Comparison of ENCODE assay signal across 22 cellular contexts in the genomic region with DNA sequence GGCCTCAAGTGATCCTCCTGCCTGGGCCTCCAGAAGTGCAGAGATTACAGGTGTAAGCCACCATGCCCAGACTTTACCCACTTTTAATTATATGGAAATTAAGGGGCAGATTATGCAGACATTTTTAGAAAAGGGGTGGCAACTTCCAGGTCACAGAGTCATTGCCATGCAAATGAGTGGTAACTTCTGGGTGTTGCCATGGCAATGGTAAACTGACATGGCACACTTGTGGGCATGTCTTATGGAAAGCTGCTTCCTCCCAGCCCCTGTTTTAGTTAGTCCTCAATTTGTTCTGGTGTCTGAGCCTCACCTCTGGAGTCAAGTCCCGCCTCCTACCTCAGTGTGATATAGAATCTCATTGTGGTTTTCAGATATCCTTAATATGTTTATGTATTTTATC. TPM values are rescaled to one million over a fixed set of nuclear protein-coding genes. Genes with fewer than 3 reads are reported as not detected.
DNase-seq lines count a peak whose midpoint lies in the region; ATAC-seq, FAIRE-seq and TF ChIP-seq lines count a peak whose summit lies in the region.
"Had no signal": no experiment of that assay in that cellular context is flagged by ENCODE, and none has a peak within 500 bp of the region (broad histone marks: within the 10 kb centered on the region; RNA-seq: fewer than 3 reads in every experiment).

No MANE protein-coding gene starts in this region.

- no peaks in the 10 kb centered on the region for H3K27me3 ChIP-seq in Karpas-422 (ENCODE audit: low read length)
- no peaks in the 10 kb centered on the region for H3K27me3 ChIP-seq in GM12878 (replicated peaks in 1 of 2; ENCODE audit: control insufficient read depth in 2 of 2, insufficient read depth in 2 of 2, low read length in 1 of 2)
- H3K27me3 ChIP-seq in endodermal cell (ENCODE audit: control insufficient read depth, insufficient read depth, low read length, poor library complexity, severe bottlenecking) = no peaks in the 10 kb centered on the region
- H3K27me3 ChIP-seq: BLaER1 treated with 17β-estradiol and CSF1 and Interleukin-3, amounts not matched to agents 10 nM and 100 nM had no signal

- intact Hi-C loops in GM12878 (cut with micrococcal nuclease; ENCODE audit: unreplicated experiment) = no loop called here

- peak; percentile 51 for DNase-seq in Karpas-422
- DNase-seq in GM12878 (ENCODE audit: low read depth, low spot score) = no peak
- DNase-seq in endodermal cell = peak; percentile 49
- DNase-seq in activated CD8-positive, alpha-beta memory T cell treated with anti-CD3 and anti-CD28 coated beads, Interleukin-2, amount 10 ng/mL, durations not matched to agents 7 days and 5 days = no peak
- DNase-seq in RKO (ENCODE audit: low spot score) = no peak
- DNase-seq in SK-N-DZ (ENCODE audit: low spot score) = no peak
- DNase-seq: AML-193; Caco-2; Calu3; CD4-positive, alpha-beta T cell; CD8-positive, alpha-beta T cell; DMS79 treated with DMSO at 0.1 percent for 48 hours; GF-D8 had no signal

- CTCF ChIA-PET in GM12878 (lab: Yijun Ruan, JAX) = no interaction called here
- CTCF ChIA-PET in activated CD8-positive, alpha-beta memory T cell treated with anti-CD3 and anti-CD28 coated beads, Interleukin-2, amount 10 ng/mL, durations not matched to agents 7 days and 5 days (lab: Charles Lee) = no interaction called here

- H3K9me3 ChIP-seq in Karpas-422 (ENCODE audit: low read length) (no peaks in the 10 kb centered on the region), GM12878 (replicated peaks; ENCODE audit: control insufficient read depth, insufficient read depth, low read length) (no peaks in the 10 kb centered on the region), endodermal cell (ENCODE audit: control insufficient read depth, low read length) (peaks cover 15% of the 10 kb centered on the region)
- H3K9me3 ChIP-seq: A549, Caco-2 had no signal

- no peak for TF ChIP-seq RAD21 in GM12878 (IDR thresholded peaks at IDR 0.05; ENCODE audit: insufficient read depth, low read depth, low read length)

- H3K79me2 ChIP-seq in Karpas-422 (ENCODE audit: low read length) (no peaks in the 10 kb centered on the region), GM12878 (ENCODE audit: control insufficient read depth, insufficient read depth, low read length) (no peaks in the 10 kb centered on the region)

- no peaks in the 10 kb centered on the region for H4K20me1 ChIP-seq in Karpas-422 (ENCODE audit: insufficient read depth, low read depth, low read length)
- H4K20me1 ChIP-seq in GM12878 (ENCODE audit: control insufficient read depth, insufficient read depth) = no peaks in the 10 kb centered on the region
- H4K20me1 ChIP-seq: BLaER1 treated with 17β-estradiol and CSF1 and Interleukin-3, amounts not matched to agents 10 nM and 100 nM had no signal

- H3K4me3 Mint-ChIP-seq in endodermal cell = no peak overlapping the region
- no peak overlapping the region for H3K4me3 Mint-ChIP-seq in activated CD8-positive, alpha-beta memory T cell treated with anti-CD3 and anti-CD28 coated beads, Interleukin-2, amount 10 ng/mL, durations not matched to agents 7 days and 5 days
- H3K4me3 Mint-ChIP-seq: B cell; CD4-positive, alpha-beta T cell; CD8-positive, alpha-beta T cell had no signal

- no peak overlapping the region for H3K27ac Mint-ChIP-seq in endodermal cell
- no peak overlapping the region for H3K27ac Mint-ChIP-seq in activated CD8-positive, alpha-beta memory T cell treated with anti-CD3 and anti-CD28 coated beads, Interleukin-2, amount 10 ng/mL, durations not matched to agents 7 days and 5 days
- H3K27ac Mint-ChIP-seq: B cell; CD4-positive, alpha-beta T cell; CD8-positive, alpha-beta T cell had no signal

- no peak overlapping the region for H2AFZ ChIP-seq in Karpas-422 (ENCODE audit: low read length)
- H2AFZ ChIP-seq in GM12878 (ENCODE audit: control insufficient read depth, low read depth, low read length) = no peak overlapping the region

- H3K9me2 ChIP-seq in Karpas-422 (replicated peaks; ENCODE audit: insufficient read depth, low read length) = no peaks in the 10 kb centered on the region

- no peaks in the 10 kb centered on the region for H3K4me1 ChIP-seq in Karpas-422 (ENCODE audit: low read length)
- no peaks in the 10 kb centered on the region for H3K4me1 ChIP-seq in GM12878 (ENCODE audit: control insufficient read depth, insufficient read depth, low read length)
- H3K4me1 ChIP-seq in endodermal cell (ENCODE audit: control insufficient read depth, insufficient read depth, low read length) = no peaks in the 10 kb centered on the region
- H3K4me1 ChIP-seq: A549; BLaER1 treated with 17β-estradiol and CSF1 and Interleukin-3, amounts not matched to agents 10 nM and 100 nM; Caco-2 had no signal

- in situ Hi-C loops in GM12878 (cut with MboI) = no loop called here

- H3K9ac ChIP-seq in Karpas-422 (ENCODE audit: low read length) (no peak overlapping the region), GM12878 (ENCODE audit: control insufficient read depth, insufficient read depth, low read length) (no peak overlapping the region), endodermal cell (ENCODE audit: extremely low read depth, low read length, poor library complexity, severe bottlenecking) (no peak overlapping the region)
- H3K9ac ChIP-seq: BLaER1 treated with 17β-estradiol and CSF1 and Interleukin-3, amounts not matched to agents 10 nM and 100 nM had no signal

- H3K9me3 Mint-ChIP-seq in endodermal cell = peaks cover 14% of the 10 kb centered on the region
- H3K9me3 Mint-ChIP-seq in activated CD8-positive, alpha-beta memory T cell treated with anti-CD3 and anti-CD28 coated beads, Interleukin-2, amount 10 ng/mL, durations not matched to agents 7 days and 5 days (ENCODE audit: low read depth) = peaks cover 5% of the 10 kb centered on the region
- H3K9me3 Mint-ChIP-seq: CD4-positive, alpha-beta T cell; CD8-positive, alpha-beta T cell had no signal

- H3K27ac ChIP-seq in Karpas-422 (ENCODE audit: low read length) (no peak overlapping the region), GM12878 (ENCODE audit: control insufficient read depth, insufficient read depth) (no peak overlapping the region), endodermal cell (ENCODE audit: low read depth, low read length) (no peak overlapping the region)
- H3K27ac ChIP-seq: 22Rv1; A549; BLaER1 treated with 17β-estradiol and CSF1 and Interleukin-3, amounts not matched to agents 10 nM and 100 nM; C4-2B had no signal

- no peak for FAIRE-seq in GM12878 (lab: Jason Lieb, UNC)
- FAIRE-seq: A549, D721Med, G401.6, GM12892, GM18507 had no signal

- peaks cover 3% of the 10 kb centered on the region for H3K4me1 Mint-ChIP-seq in endodermal cell
- no peaks in the 10 kb centered on the region for H3K4me1 Mint-ChIP-seq in activated CD8-positive, alpha-beta memory T cell treated with anti-CD3 and anti-CD28 coated beads, Interleukin-2, amount 10 ng/mL, durations not matched to agents 7 days and 5 days
- H3K4me1 Mint-ChIP-seq: B cell had no signal

- 79% methylated on average over 1 of the region's 1 CpG for WGBS in GM12878 (ENCODE audit: insufficient coverage, insufficient replicate concordance, low lambda C conversion rate, missing lambda C conversion rate)
- 86% methylated on average over 1 of the region's 1 CpG; no CpG with 5 or more reads in 1 of the 2 experiments for WGBS in endodermal cell (ENCODE audit: insufficient coverage in 1 of 2, insufficient read length in 1 of 2), 2 experiments

- peaks cover 17% of the 10 kb centered on the region for H3K36me3 Mint-ChIP-seq in endodermal cell (ENCODE audit: low read depth)
- H3K36me3 Mint-ChIP-seq in activated CD8-positive, alpha-beta memory T cell treated with anti-CD3 and anti-CD28 coated beads, Interleukin-2, amount 10 ng/mL, durations not matched to agents 7 days and 5 days = no peaks in the 10 kb centered on the region
- H3K36me3 Mint-ChIP-seq: CD8-positive, alpha-beta T cell had no signal

- no peak overlapping the region for H3K4me2 ChIP-seq in Karpas-422 (ENCODE audit: low read depth, low read length, poor library complexity, severe bottlenecking)
- H3K4me2 ChIP-seq in GM12878 (ENCODE audit: control insufficient read depth, insufficient read depth) = no peak overlapping the region
- H3K4me2 ChIP-seq: A549; BLaER1 treated with 17β-estradiol and CSF1 and Interleukin-3, amounts not matched to agents 10 nM and 100 nM had no signal

- no peaks in the 10 kb centered on the region for H3K27me3 Mint-ChIP-seq in endodermal cell (ENCODE audit: insufficient read depth)
- H3K27me3 Mint-ChIP-seq in activated CD8-positive, alpha-beta memory T cell treated with anti-CD3 and anti-CD28 coated beads, Interleukin-2, amount 10 ng/mL, durations not matched to agents 7 days and 5 days = no peaks in the 10 kb centered on the region
- H3K27me3 Mint-ChIP-seq: B cell; CD4-positive, alpha-beta T cell had no signal

- TF ChIP-seq CTCF in GM12878 (IDR thresholded peaks at IDR 0.05 in 2 of 3, conservative IDR thresholded peaks at IDR 0.05 in 1 of 3; ENCODE audit: control insufficient read depth in 2 of 3, extremely low read depth in 1 of 3, insufficient read depth in 1 of 3, low read depth in 3 of 3, low read length in 3 of 3) = no peak
- no peak for TF ChIP-seq CTCF in endodermal cell (conservative IDR thresholded peaks at IDR 0.05)

- no peak for TF ChIP-seq EP300 in GM12878 (IDR thresholded peaks at IDR 0.05; ENCODE audit: borderline replicate concordance in 1 of 2, control insufficient read depth in 1 of 2, low read depth in 2 of 2, low read length in 2 of 2)

- BruUV-seq in GM12878 (replicated peaks; lab: Mats Ljungman, UMichigan) = no TSS peak

- SMC1A ChIA-PET in GM12878 (lab: Charles Lee; ENCODE audit: uncharacterized antibody, unreplicated experiment) = no interaction called here

- no peak for ATAC-seq in GM12878
- ATAC-seq in activated CD8-positive, alpha-beta memory T cell treated with anti-CD3 and anti-CD28 coated beads, Interleukin-2, amount 10 ng/mL, durations not matched to agents 7 days and 5 days = no peak
- ATAC-seq: A549; CD8-positive, alpha-beta T cell had no signal

- RAD21 ChIA-PET in GM12878 (lab: Charles Lee; ENCODE audit: unreplicated experiment) = no interaction called here

- POLR2A ChIA-PET in GM12878 (lab: Charles Lee) = no interaction called here

- H3K36me3 ChIP-seq in Karpas-422 (ENCODE audit: insufficient read depth, low read length) (no peaks in the 10 kb centered on the region), GM12878 (ENCODE audit: control insufficient read depth in 2 of 2, insufficient read depth in 2 of 2, low read length in 1 of 2) (no peaks in the 10 kb centered on the region), endodermal cell (ENCODE audit: control insufficient read depth, insufficient read depth, low read length) (no peaks in the 10 kb centered on the region)

- no peak for TF ChIP-seq POLR2A in GM12878 (IDR thresholded peaks at IDR 0.05; ENCODE audit: low read depth, low read length)

- H3K4me3 ChIP-seq in Karpas-422 (ENCODE audit: low read length) = no peak overlapping the region
- H3K4me3 ChIP-seq in GM12878 = no peak overlapping the region
- H3K4me3 ChIP-seq in endodermal cell (ENCODE audit: low read length) = no peak overlapping the region
- H3K4me3 ChIP-seq: A549; BLaER1 treated with 17β-estradiol and CSF1 and Interleukin-3, amounts not matched to agents 10 nM and 100 nM had no signal

RNA-seq across cellular contexts. Expression of a gene that starts 49.7 kb away (rescaled TPM):
- total RNA-seq in Karpas-422 (2014; rRNA removed; shearing (Covaris generic); ENCODE audit: low replicate concordance) = 37.9 and 90.3 TPM in 2 replicates
- total RNA-seq in GM12878 (2013; cell fraction: nucleolus; rRNA removed) = 99.6 and 103 TPM in 2 replicates
- 49.8 and 59.3 TPM in 2 replicates for total RNA-seq in GM12878 (2014; rRNA removed)
- 94.4 and 101 TPM in 2 replicates for total RNA-seq in GM12878 (2014; rRNA removed; fragmentation: Illumina TruSeq; extraction: Trizol)
- 127 and 129 TPM in 2 replicates for total RNA-seq in GM12878 (2021)
- 59.1 TPM for polyA plus RNA-seq in GM12878 (2011; ENCODE audit: low read depth)
- polyA plus RNA-seq in GM12878 (2011; rRNA removed) = 86.1 and 145 TPM in 2 replicates
- polyA plus RNA-seq in GM12878 (2011; cell fraction: cytosol; rRNA removed) = 23.7 and 26.7 TPM in 2 replicates
- polyA plus RNA-seq in GM12878 (2011; cell fraction: nucleus; rRNA removed) = 27.5 and 28.7 TPM in 2 replicates
- polyA plus RNA-seq in GM12878 (2012) = 69.9 and 94.2 TPM in 2 replicates
- 117 and 151 TPM in 2 replicates for polyA plus RNA-seq in GM12878 (2014; fragmentation: Illumina TruSeq; extraction: Trizol)
- 100 to 1,000 TPM; 101 to 142 TPM for polyA plus RNA-seq in GM12878 (2014; fragmentation: Nextera tagmentation; extraction: Ambion mirVana)
- 54.8 and 66.4 TPM in 2 replicates for polyA plus RNA-seq in GM12878 (2014; rRNA removed)
- polyA plus RNA-seq in GM12878 (2016; fragmentation: Nextera tagmentation; extraction: Ambion mirVana) = 100 to 1,000 TPM; 162 to 179 TPM
- 17.0 and 24.1 TPM in 2 replicates for polyA minus RNA-seq in GM12878 (2011; rRNA and poly(A)+ RNA removed)
- 12.3 and 17.2 TPM in 2 replicates for polyA minus RNA-seq in GM12878 (2011; cell fraction: cytosol; rRNA and poly(A)+ RNA removed)
- polyA minus RNA-seq in GM12878 (2011; cell fraction: nucleus; rRNA and poly(A)+ RNA removed) = 12.5 and 18.3 TPM in 2 replicates
- total RNA-seq in endodermal cell = 100 to 1,000 TPM; 192 to 214 TPM
- polyA plus RNA-seq in endodermal cell (2013, experiment 1 of 2) = 178 TPM
- 151 TPM for polyA plus RNA-seq in endodermal cell (2013, experiment 2 of 2)
- 100 to 1,000 TPM; 138 to 172 TPM for total RNA-seq in activated CD8-positive, alpha-beta memory T cell treated with anti-CD3 and anti-CD28 coated beads, Interleukin-2, amount 10 ng/mL, durations not matched to agents 7 days and 5 days
- 118 and 129 TPM in 2 replicates for polyA plus RNA-seq in SK-N-DZ (2014; cell fraction: cytosol; rRNA removed)
- 87.3 and 137 TPM in 2 replicates for polyA plus RNA-seq in SK-N-DZ (2014; cell fraction: nucleus; rRNA removed)

RNA-seq across cellular contexts. Expression of a gene that starts 53.3 kb away (rescaled TPM):
- total RNA-seq in Karpas-422 (2014; rRNA removed; shearing (Covaris generic); ENCODE audit: low replicate concordance) = 19.0 and 28.9 TPM in 2 replicates
- total RNA-seq in GM12878 (2013; cell fraction: nucleolus; rRNA removed) = 64.9 and 66.7 TPM in 2 replicates
- total RNA-seq in GM12878 (2014; rRNA removed) (23.8 and 28.4 TPM in 2 replicates), GM12878 (2014; rRNA removed; fragmentation: Illumina TruSeq; extraction: Trizol) (25.7 and 26.4 TPM in 2 replicates), GM12878 (2021) (19.2 and 19.7 TPM in 2 replicates), endodermal cell (10 to 100 TPM; 16.8 to 20.9 TPM)
- 5.4 TPM for polyA plus RNA-seq in GM12878 (2011; ENCODE audit: low read depth)
- polyA plus RNA-seq in GM12878 (2011; rRNA removed) (21.4 and 31.9 TPM in 2 replicates), GM12878 (2014; fragmentation: Illumina TruSeq; extraction: Trizol) (20.5 and 25.5 TPM in 2 replicates), GM12878 (2014; fragmentation: Nextera tagmentation; extraction: Ambion mirVana) (1 to 10 TPM; 3.5 to 5.0 TPM), GM12878 (2014; rRNA removed) (14.3 and 15.0 TPM in 2 replicates), GM12878 (2016; fragmentation: Nextera tagmentation; extraction: Ambion mirVana) (10 to 100 TPM; 14.6 to 16.3 TPM)
- polyA plus RNA-seq in GM12878 (2011; cell fraction: cytosol; rRNA removed) = 6.4 and 7.6 TPM in 2 replicates
- polyA plus RNA-seq in GM12878 (2011; cell fraction: nucleus; rRNA removed) = 16.2 and 20.1 TPM in 2 replicates
- polyA plus RNA-seq in GM12878 (2012) = 8.6 and 11.0 TPM in 2 replicates
- 22.4 and 28.2 TPM in 2 replicates for polyA minus RNA-seq in GM12878 (2011; rRNA and poly(A)+ RNA removed)
- 15.4 and 15.6 TPM in 2 replicates for polyA minus RNA-seq in GM12878 (2011; cell fraction: cytosol; rRNA and poly(A)+ RNA removed)
- polyA minus RNA-seq in GM12878 (2011; cell fraction: nucleus; rRNA and poly(A)+ RNA removed) = 21.2 and 35.5 TPM in 2 replicates
- polyA plus RNA-seq in endodermal cell (2013, experiment 1 of 2) = 15.0 TPM
- polyA plus RNA-seq in endodermal cell (2013, experiment 2 of 2) = 13.6 TPM
- 10 to 100 TPM; 30.3 to 31.3 TPM for total RNA-seq in activated CD8-positive, alpha-beta memory T cell treated with anti-CD3 and anti-CD28 coated beads, Interleukin-2, amount 10 ng/mL, durations not matched to agents 7 days and 5 days
- 11.2 and 14.4 TPM in 2 replicates for polyA plus RNA-seq in SK-N-DZ (2014; cell fraction: cytosol; rRNA removed)
- 13.7 and 15.9 TPM in 2 replicates for polyA plus RNA-seq in SK-N-DZ (2014; cell fraction: nucleus; rRNA removed)

Comparison
In these comparisons a context has a peak if more than half of its experiments do, and no peak if none do; other contexts are left out.
1. DNase-seq: peak in Karpas-422 (single experiment) and endodermal cell (single experiment); none in GM12878 (single experiment), activated CD8-positive, alpha-beta memory T cell treated with anti-CD3 and anti-CD28 coated beads, Interleukin-2, amount 10 ng/mL, durations not matched to agents 7 days and 5 days (single experiment), RKO (single experiment) and SK-N-DZ (single experiment).